1 cellular context compared by ENCODE assay signal in the genomic region with DNA sequence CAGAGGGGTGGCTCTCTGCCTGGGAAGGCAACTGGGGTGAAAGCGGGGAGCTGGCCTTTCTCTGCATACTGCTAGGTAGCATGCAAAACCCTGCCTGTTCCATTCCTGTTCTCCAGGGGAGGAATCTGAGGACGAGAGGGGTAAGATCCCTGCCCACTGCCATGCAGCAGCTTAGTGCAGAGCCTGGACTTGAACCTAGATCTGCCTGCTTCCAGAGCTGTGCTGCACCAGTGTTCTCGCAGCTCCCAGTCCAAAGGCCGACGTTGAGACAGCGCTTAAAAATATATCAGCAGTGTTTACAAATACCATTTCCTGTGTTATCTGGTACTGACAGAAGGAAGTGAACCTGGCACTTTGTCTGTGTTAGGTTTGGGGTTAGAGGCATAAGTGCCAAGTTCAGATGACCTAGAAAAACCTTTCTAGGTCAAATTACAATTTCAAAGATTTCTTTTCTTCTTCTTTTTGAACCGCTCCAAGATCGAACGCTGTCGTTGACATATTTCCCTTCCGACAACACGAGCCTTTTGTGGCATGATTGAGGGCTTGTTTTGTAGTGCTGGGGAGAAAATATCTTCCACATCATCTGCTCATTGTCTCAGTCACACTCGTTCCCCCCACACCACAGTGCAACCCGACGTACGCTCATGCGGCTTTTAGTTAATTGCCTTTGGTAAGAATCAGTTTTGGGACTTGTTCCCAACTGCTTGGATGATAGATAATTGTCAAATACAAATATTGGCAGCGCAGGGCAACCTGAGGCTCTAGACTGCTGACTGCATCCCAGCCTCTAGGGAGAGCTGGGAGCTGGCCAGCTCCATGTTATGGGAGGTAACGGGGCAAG.
A peak's percentile ranks its signal among the peaks of the same experiment; 100 is the strongest.
TF ChIP-seq lines count a peak whose summit lies in the region.

No MANE protein-coding gene starts in this region.

TF ChIP-seq in HepG2, 621 proteins besides CTCF, POLR2A, EP300 and RAD21 (continued from another document and continues in another):
- TF ChIP-seq, protein P1, sequence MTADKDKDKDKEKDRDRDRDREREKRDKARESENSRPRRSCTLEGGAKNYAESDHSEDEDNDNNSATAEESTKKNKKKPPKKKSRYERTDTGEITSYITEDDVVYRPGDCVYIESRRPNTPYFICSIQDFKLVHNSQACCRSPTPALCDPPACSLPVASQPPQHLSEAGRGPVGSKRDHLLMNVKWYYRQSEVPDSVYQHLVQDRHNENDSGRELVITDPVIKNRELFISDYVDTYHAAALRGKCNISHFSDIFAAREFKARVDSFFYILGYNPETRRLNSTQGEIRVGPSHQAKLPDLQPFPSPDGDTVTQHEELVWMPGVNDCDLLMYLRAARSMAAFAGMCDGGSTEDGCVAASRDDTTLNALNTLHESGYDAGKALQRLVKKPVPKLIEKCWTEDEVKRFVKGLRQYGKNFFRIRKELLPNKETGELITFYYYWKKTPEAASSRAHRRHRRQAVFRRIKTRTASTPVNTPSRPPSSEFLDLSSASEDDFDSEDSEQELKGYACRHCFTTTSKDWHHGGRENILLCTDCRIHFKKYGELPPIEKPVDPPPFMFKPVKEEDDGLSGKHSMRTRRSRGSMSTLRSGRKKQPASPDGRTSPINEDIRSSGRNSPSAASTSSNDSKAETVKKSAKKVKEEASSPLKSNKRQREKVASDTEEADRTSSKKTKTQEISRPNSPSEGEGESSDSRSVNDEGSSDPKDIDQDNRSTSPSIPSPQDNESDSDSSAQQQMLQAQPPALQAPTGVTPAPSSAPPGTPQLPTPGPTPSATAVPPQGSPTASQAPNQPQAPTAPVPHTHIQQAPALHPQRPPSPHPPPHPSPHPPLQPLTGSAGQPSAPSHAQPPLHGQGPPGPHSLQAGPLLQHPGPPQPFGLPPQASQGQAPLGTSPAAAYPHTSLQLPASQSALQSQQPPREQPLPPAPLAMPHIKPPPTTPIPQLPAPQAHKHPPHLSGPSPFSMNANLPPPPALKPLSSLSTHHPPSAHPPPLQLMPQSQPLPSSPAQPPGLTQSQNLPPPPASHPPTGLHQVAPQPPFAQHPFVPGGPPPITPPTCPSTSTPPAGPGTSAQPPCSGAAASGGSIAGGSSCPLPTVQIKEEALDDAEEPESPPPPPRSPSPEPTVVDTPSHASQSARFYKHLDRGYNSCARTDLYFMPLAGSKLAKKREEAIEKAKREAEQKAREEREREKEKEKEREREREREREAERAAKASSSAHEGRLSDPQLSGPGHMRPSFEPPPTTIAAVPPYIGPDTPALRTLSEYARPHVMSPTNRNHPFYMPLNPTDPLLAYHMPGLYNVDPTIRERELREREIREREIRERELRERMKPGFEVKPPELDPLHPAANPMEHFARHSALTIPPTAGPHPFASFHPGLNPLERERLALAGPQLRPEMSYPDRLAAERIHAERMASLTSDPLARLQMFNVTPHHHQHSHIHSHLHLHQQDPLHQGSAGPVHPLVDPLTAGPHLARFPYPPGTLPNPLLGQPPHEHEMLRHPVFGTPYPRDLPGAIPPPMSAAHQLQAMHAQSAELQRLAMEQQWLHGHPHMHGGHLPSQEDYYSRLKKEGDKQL (CRISPR knock-in tag; IDR thresholded peaks at IDR 0.05; ENCODE audit: low read depth) = no peak
- peak; percentile 82 for TF ChIP-seq NR2C2 (CRISPR knock-in tag; IDR thresholded peaks at IDR 0.05; ENCODE audit: borderline replicate concordance)
- TF ChIP-seq RXRA (CRISPR knock-in tag; IDR thresholded peaks at IDR 0.05) = peak; percentile 63; the same call in 1 of the 2 replicates
- TF ChIP-seq ARNTL (CRISPR knock-in tag; IDR thresholded peaks at IDR 0.05) = no peak
- TF ChIP-seq REL (CRISPR knock-in tag; conservative IDR thresholded peaks at IDR 0.05) = 0 out of 2 replicates have a peak, but pooled peaks have one; percentile 75
- 0 out of 2 replicates have a peak, but pooled peaks have one; percentile 46 for TF ChIP-seq ZNF841 (CRISPR knock-in tag; IDR thresholded peaks at IDR 0.05; ENCODE audit: borderline replicate concordance)
- TF ChIP-seq, protein P2, sequence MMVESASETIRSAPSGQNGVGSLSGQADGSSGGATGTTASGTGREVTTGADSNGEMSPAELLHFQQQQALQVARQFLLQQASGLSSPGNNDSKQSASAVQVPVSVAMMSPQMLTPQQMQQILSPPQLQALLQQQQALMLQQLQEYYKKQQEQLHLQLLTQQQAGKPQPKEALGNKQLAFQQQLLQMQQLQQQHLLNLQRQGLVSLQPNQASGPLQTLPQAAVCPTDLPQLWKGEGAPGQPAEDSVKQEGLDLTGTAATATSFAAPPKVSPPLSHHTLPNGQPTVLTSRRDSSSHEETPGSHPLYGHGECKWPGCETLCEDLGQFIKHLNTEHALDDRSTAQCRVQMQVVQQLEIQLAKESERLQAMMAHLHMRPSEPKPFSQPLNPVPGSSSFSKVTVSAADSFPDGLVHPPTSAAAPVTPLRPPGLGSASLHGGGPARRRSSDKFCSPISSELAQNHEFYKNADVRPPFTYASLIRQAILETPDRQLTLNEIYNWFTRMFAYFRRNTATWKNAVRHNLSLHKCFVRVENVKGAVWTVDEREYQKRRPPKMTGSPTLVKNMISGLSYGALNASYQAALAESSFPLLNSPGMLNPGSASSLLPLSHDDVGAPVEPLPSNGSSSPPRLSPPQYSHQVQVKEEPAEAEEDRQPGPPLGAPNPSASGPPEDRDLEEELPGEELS (CRISPR knock-in tag; IDR thresholded peaks at IDR 0.05) = peak; percentile 90
- TF ChIP-seq, protein P3, sequence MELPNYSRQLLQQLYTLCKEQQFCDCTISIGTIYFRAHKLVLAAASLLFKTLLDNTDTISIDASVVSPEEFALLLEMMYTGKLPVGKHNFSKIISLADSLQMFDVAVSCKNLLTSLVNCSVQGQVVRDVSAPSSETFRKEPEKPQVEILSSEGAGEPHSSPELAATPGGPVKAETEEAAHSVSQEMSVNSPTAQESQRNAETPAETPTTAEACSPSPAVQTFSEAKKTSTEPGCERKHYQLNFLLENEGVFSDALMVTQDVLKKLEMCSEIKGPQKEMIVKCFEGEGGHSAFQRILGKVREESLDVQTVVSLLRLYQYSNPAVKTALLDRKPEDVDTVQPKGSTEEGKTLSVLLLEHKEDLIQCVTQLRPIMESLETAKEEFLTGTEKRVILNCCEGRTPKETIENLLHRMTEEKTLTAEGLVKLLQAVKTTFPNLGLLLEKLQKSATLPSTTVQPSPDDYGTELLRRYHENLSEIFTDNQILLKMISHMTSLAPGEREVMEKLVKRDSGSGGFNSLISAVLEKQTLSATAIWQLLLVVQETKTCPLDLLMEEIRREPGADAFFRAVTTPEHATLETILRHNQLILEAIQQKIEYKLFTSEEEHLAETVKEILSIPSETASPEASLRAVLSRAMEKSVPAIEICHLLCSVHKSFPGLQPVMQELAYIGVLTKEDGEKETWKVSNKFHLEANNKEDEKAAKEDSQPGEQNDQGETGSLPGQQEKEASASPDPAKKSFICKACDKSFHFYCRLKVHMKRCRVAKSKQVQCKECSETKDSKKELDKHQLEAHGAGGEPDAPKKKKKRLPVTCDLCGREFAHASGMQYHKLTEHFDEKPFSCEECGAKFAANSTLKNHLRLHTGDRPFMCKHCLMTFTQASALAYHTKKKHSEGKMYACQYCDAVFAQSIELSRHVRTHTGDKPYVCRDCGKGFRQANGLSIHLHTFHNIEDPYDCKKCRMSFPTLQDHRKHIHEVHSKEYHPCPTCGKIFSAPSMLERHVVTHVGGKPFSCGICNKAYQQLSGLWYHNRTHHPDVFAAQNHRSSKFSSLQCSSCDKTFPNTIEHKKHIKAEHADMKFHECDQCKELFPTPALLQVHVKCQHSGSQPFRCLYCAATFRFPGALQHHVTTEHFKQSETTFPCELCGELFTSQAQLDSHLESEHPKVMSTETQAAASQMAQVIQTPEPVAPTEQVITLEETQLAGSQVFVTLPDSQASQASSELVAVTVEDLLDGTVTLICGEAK (IDR thresholded peaks at IDR 0.05) = no peak
- TF ChIP-seq, protein P3 (CRISPR knock-in tag; IDR thresholded peaks at IDR 0.05) = peak; percentile 29; the same call in 1 of the 2 replicates
- peak; percentile 94 for TF ChIP-seq ESRRA (CRISPR knock-in tag; IDR thresholded peaks at IDR 0.05; ENCODE audit: low read depth)
- no peak for TF ChIP-seq AGO1 (IDR thresholded peaks at IDR 0.05; ENCODE audit: low read depth, low read length, poor library complexity, severe bottlenecking)
- TF ChIP-seq, protein P4, sequence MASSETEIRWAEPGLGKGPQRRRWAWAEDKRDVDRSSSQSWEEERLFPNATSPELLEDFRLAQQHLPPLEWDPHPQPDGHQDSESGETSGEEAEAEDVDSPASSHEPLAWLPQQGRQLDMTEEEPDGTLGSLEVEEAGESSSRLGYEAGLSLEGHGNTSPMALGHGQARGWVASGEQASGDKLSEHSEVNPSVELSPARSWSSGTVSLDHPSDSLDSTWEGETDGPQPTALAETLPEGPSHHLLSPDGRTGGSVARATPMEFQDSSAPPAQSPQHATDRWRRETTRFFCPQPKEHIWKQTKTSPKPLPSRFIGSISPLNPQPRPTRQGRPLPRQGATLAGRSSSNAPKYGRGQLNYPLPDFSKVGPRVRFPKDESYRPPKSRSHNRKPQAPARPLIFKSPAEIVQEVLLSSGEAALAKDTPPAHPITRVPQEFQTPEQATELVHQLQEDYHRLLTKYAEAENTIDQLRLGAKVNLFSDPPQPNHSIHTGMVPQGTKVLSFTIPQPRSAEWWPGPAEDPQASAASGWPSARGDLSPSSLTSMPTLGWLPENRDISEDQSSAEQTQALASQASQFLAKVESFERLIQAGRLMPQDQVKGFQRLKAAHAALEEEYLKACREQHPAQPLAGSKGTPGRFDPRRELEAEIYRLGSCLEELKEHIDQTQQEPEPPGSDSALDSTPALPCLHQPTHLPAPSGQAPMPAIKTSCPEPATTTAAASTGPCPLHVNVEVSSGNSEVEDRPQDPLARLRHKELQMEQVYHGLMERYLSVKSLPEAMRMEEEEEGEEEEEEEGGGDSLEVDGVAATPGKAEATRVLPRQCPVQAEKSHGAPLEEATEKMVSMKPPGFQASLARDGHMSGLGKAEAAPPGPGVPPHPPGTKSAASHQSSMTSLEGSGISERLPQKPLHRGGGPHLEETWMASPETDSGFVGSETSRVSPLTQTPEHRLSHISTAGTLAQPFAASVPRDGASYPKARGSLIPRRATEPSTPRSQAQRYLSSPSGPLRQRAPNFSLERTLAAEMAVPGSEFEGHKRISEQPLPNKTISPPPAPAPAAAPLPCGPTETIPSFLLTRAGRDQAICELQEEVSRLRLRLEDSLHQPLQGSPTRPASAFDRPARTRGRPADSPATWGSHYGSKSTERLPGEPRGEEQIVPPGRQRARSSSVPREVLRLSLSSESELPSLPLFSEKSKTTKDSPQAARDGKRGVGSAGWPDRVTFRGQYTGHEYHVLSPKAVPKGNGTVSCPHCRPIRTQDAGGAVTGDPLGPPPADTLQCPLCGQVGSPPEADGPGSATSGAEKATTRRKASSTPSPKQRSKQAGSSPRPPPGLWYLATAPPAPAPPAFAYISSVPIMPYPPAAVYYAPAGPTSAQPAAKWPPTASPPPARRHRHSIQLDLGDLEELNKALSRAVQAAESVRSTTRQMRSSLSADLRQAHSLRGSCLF (CRISPR knock-in tag; IDR thresholded peaks at IDR 0.05; ENCODE audit: borderline replicate concordance) = no peak
- TF ChIP-seq, protein P5, sequence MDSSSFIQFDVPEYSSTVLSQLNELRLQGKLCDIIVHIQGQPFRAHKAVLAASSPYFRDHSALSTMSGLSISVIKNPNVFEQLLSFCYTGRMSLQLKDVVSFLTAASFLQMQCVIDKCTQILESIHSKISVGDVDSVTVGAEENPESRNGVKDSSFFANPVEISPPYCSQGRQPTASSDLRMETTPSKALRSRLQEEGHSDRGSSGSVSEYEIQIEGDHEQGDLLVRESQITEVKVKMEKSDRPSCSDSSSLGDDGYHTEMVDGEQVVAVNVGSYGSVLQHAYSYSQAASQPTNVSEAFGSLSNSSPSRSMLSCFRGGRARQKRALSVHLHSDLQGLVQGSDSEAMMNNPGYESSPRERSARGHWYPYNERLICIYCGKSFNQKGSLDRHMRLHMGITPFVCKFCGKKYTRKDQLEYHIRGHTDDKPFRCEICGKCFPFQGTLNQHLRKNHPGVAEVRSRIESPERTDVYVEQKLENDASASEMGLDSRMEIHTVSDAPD (CRISPR knock-in tag; IDR thresholded peaks at IDR 0.05) = no peak
- peak; percentile 75; the same call in 1 of the 2 replicates for TF ChIP-seq ZNF557 (CRISPR knock-in tag; IDR thresholded peaks at IDR 0.05)
- TF ChIP-seq HOXA9 (CRISPR knock-in tag; IDR thresholded peaks at IDR 0.05; ENCODE audit: borderline replicate concordance) = 0 out of 2 replicates have a peak, but pooled peaks have one; percentile 73
- TF ChIP-seq, protein P6, sequence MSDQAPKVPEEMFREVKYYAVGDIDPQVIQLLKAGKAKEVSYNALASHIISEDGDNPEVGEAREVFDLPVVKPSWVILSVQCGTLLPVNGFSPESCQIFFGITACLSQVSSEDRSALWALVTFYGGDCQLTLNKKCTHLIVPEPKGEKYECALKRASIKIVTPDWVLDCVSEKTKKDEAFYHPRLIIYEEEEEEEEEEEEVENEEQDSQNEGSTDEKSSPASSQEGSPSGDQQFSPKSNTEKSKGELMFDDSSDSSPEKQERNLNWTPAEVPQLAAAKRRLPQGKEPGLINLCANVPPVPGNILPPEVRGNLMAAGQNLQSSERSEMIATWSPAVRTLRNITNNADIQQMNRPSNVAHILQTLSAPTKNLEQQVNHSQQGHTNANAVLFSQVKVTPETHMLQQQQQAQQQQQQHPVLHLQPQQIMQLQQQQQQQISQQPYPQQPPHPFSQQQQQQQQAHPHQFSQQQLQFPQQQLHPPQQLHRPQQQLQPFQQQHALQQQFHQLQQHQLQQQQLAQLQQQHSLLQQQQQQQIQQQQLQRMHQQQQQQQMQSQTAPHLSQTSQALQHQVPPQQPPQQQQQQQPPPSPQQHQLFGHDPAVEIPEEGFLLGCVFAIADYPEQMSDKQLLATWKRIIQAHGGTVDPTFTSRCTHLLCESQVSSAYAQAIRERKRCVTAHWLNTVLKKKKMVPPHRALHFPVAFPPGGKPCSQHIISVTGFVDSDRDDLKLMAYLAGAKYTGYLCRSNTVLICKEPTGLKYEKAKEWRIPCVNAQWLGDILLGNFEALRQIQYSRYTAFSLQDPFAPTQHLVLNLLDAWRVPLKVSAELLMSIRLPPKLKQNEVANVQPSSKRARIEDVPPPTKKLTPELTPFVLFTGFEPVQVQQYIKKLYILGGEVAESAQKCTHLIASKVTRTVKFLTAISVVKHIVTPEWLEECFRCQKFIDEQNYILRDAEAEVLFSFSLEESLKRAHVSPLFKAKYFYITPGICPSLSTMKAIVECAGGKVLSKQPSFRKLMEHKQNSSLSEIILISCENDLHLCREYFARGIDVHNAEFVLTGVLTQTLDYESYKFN (CRISPR knock-in tag; conservative IDR thresholded peaks at IDR 0.05) = peak; percentile 87
